In the genomic region with DNA sequence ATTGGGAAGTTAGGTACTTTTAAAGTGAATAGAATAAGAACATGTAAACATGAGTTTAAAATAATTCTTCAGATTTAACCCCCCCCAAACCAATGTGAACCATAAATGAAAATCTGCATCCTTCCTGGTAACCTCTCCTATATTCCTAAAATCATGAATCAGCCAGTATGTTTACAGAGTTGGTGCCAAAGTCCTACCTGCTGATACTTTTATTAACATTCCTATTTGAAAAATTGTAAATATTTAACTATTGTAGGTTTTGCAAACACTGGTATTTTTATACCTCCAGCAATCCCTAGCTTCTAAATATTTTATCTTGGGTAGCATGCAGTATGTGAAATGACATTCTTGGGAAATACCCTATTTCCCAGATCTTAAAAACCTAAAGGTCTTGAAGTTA, we compare ENCODE assay signal across 30 cellular contexts.
"Had no signal": no experiment of that assay in that cellular context is flagged by ENCODE, and none has a peak within 500 bp of the region (broad histone marks: within the 10 kb centered on the region; RNA-seq: fewer than 3 reads in every experiment).

No MANE protein-coding gene starts in this region.

- ATAC-seq: activated CD4-positive, alpha-beta T cell treated with anti-CD3 and anti-CD28 coated beads for 36 hours; activated CD8-positive, alpha-beta memory T cell treated with anti-CD3 and anti-CD28 coated beads, Interleukin-2, amount 10 ng/mL, durations not matched to agents 7 days and 5 days; activated CD8-positive, alpha-beta T cell treated with anti-CD3 and anti-CD28 coated beads, Interleukin-2, amount 10 ng/mL, durations not matched to agents 7 days and 5 days; activated naive CD4-positive, alpha-beta T cell treated with anti-CD3 and anti-CD28 coated beads, Interleukin-2, amount 50 U/mL, for 72 hours had no signal

- H3K27ac Mint-ChIP-seq: activated CD4-positive, alpha-beta memory T cell treated with anti-CD3 and anti-CD28 coated beads for 36 hours; activated CD4-positive, alpha-beta T cell treated with anti-CD3 and anti-CD28 coated beads for 36 hours; activated CD4-positive, alpha-beta T cell treated with anti-CD3 and anti-CD28 coated beads, Interleukin-2, amount 10 ng/mL, durations not matched to agents 24 days and 14 days; activated CD8-positive, alpha-beta memory T cell treated with anti-CD3 and anti-CD28 coated beads, Interleukin-2, amount 10 ng/mL, durations not matched to agents 7 days and 5 days; activated CD8-positive, alpha-beta T cell treated with anti-CD3 and anti-CD28 coated beads, Interleukin-2, amount 10 ng/mL, durations not matched to agents 7 days and 5 days; activated naive CD4-positive, alpha-beta T cell treated with anti-CD3 and anti-CD28 coated beads, Interleukin-2, amount 10 ng/mL, durations not matched to agents 7 days and 5 days; activated naive CD4-positive, alpha-beta T cell treated with anti-CD3 and anti-CD28 coated beads, Interleukin-2, amount 50 U/mL, for 72 hours; activated naive CD8-positive, alpha-beta T cell treated with anti-CD3 and anti-CD28 coated beads, Interleukin-2, amount 10 ng/mL, durations not matched to agents 7 days and 5 days; activated T-helper 1 cell treated with anti-CD3 and anti-CD28 coated beads, Interleukin-12 subunit alpha, Interleukin-12 subunit beta, Interleukin-2, Interleukin-4 antibody, amounts not matched to agents 30 ng/mL and 10 ng/mL and 1 ng/mL, durations not matched to agents 14 hours and 24 hours and 36 hours; activated T-helper 2 cell treated with anti-CD3 and anti-CD28 coated beads, Interferon-gamma antibody, Interleukin-2, Interleukin-4, amounts not matched to agents 10 μg/mL and 5 μg/mL and 100 μg/mL, durations not matched to agents 14 hours and 24 hours and 36 hours; brain had no signal

- DNase-seq: activated CD4-positive, alpha-beta memory T cell treated with anti-CD3 and anti-CD28 coated beads for 36 hours; activated CD4-positive, alpha-beta T cell treated with anti-CD3 and anti-CD28 coated beads for 36 hours; activated CD4-positive, alpha-beta T cell treated with anti-CD3 and anti-CD28 coated beads, Interleukin-2, amount 10 ng/mL, durations not matched to agents 24 days and 14 days; activated CD4-positive, CD25-positive, alpha-beta regulatory T cell; activated CD4-positive, CD25-positive, alpha-beta regulatory T cell treated with anti-CD3 and anti-CD28 coated beads, Interleukin-2, amount 50 U/mL, for 72 hours; activated CD8-positive, alpha-beta memory T cell treated with anti-CD3 and anti-CD28 coated beads, Interleukin-2, amount 10 ng/mL, durations not matched to agents 7 days and 5 days; activated CD8-positive, alpha-beta memory T cell treated with anti-CD3 and anti-CD28 coated beads, Interleukin-2, amount 50 U/mL, for 4 hours; activated CD8-positive, alpha-beta T cell treated with anti-CD3 and anti-CD28 coated beads, Interleukin-2, amount 10 ng/mL, durations not matched to agents 7 days and 5 days; activated effector memory CD4-positive, alpha-beta T cell treated with anti-CD3 and anti-CD28 coated beads, Interleukin-2, amount 50 U/mL, for 16 hours; activated naive CD4-positive, alpha-beta T cell; activated naive CD4-positive, alpha-beta T cell treated with anti-CD3 and anti-CD28 coated beads, Interleukin-2, amount 10 ng/mL, durations not matched to agents 7 days and 5 days; activated naive CD8-positive, alpha-beta T cell treated with anti-CD3 and anti-CD28 coated beads, Interleukin-2, amount 10 ng/mL, durations not matched to agents 7 days and 5 days; activated T-cell treated with anti-CD3 and anti-CD28 coated beads, Interleukin-2, amount 50 U/mL, for 1 hour; activated T-cell treated with anti-CD3 and anti-CD28 coated beads, Interleukin-2, amount 50 U/mL, for 48 hours; central memory CD4-positive, alpha-beta T cell; cerebellar nuclear complex; colonic mucosa; effector CD8-positive, alpha-beta T cell; T-helper 2 cell had no signal

- H3K9me3 Mint-ChIP-seq: activated CD4-positive, alpha-beta memory T cell treated with anti-CD3 and anti-CD28 coated beads for 36 hours; activated CD4-positive, alpha-beta T cell treated with anti-CD3 and anti-CD28 coated beads, Interleukin-2, amount 10 ng/mL, durations not matched to agents 24 days and 14 days; activated naive CD4-positive, alpha-beta T cell treated with anti-CD3 and anti-CD28 coated beads, Interleukin-2, amount 10 ng/mL, durations not matched to agents 7 days and 5 days; activated naive CD4-positive, alpha-beta T cell treated with anti-CD3 and anti-CD28 coated beads, Interleukin-2, amount 50 U/mL, for 72 hours; activated naive CD8-positive, alpha-beta T cell treated with anti-CD3 and anti-CD28 coated beads, Interleukin-2, amount 10 ng/mL, durations not matched to agents 7 days and 5 days; activated T-helper 1 cell treated with anti-CD3 and anti-CD28 coated beads, Interleukin-12 subunit alpha, Interleukin-12 subunit beta, Interleukin-2, Interleukin-4 antibody, amounts not matched to agents 30 ng/mL and 10 ng/mL and 1 ng/mL, durations not matched to agents 14 hours and 24 hours and 36 hours; activated T-helper 2 cell treated with anti-CD3 and anti-CD28 coated beads, Interferon-gamma antibody, Interleukin-2, Interleukin-4, amounts not matched to agents 10 μg/mL and 5 μg/mL and 100 μg/mL, durations not matched to agents 14 hours and 24 hours and 36 hours had no signal

- H3K4me3 ChIP-seq: ascending aorta, breast epithelium, cardiac muscle cell, colonic mucosa had no signal

- H3K4me1 Mint-ChIP-seq: activated CD4-positive, alpha-beta T cell treated with anti-CD3 and anti-CD28 coated beads for 36 hours; activated CD4-positive, alpha-beta T cell treated with anti-CD3 and anti-CD28 coated beads, Interleukin-2, amount 10 ng/mL, durations not matched to agents 24 days and 14 days; activated CD8-positive, alpha-beta memory T cell treated with anti-CD3 and anti-CD28 coated beads, Interleukin-2, amount 10 ng/mL, durations not matched to agents 7 days and 5 days; activated naive CD4-positive, alpha-beta T cell treated with anti-CD3 and anti-CD28 coated beads, Interleukin-2, amount 10 ng/mL, durations not matched to agents 7 days and 5 days; activated naive CD8-positive, alpha-beta T cell treated with anti-CD3 and anti-CD28 coated beads, Interleukin-2, amount 10 ng/mL, durations not matched to agents 7 days and 5 days had no signal

- H3K4me3 Mint-ChIP-seq: activated CD4-positive, alpha-beta memory T cell treated with anti-CD3 and anti-CD28 coated beads for 36 hours; activated CD4-positive, alpha-beta T cell treated with anti-CD3 and anti-CD28 coated beads for 36 hours; activated CD4-positive, alpha-beta T cell treated with anti-CD3 and anti-CD28 coated beads, Interleukin-2, amount 10 ng/mL, durations not matched to agents 24 days and 14 days; activated CD8-positive, alpha-beta memory T cell treated with anti-CD3 and anti-CD28 coated beads, Interleukin-2, amount 10 ng/mL, durations not matched to agents 7 days and 5 days; activated CD8-positive, alpha-beta T cell treated with anti-CD3 and anti-CD28 coated beads, Interleukin-2, amount 10 ng/mL, durations not matched to agents 7 days and 5 days; activated naive CD4-positive, alpha-beta T cell treated with anti-CD3 and anti-CD28 coated beads, Interleukin-2, amount 10 ng/mL, durations not matched to agents 7 days and 5 days; activated naive CD8-positive, alpha-beta T cell treated with anti-CD3 and anti-CD28 coated beads, Interleukin-2, amount 10 ng/mL, durations not matched to agents 7 days and 5 days; activated T-helper 1 cell treated with anti-CD3 and anti-CD28 coated beads, Interleukin-12 subunit alpha, Interleukin-12 subunit beta, Interleukin-2, Interleukin-4 antibody, amounts not matched to agents 30 ng/mL and 10 ng/mL and 1 ng/mL, durations not matched to agents 14 hours and 24 hours and 36 hours; brain had no signal

- H3K36me3 ChIP-seq: ascending aorta, breast epithelium, cardiac muscle cell, colonic mucosa had no signal

- H3K36me3 Mint-ChIP-seq: activated CD4-positive, alpha-beta memory T cell treated with anti-CD3 and anti-CD28 coated beads for 36 hours; activated CD8-positive, alpha-beta memory T cell treated with anti-CD3 and anti-CD28 coated beads, Interleukin-2, amount 10 ng/mL, durations not matched to agents 7 days and 5 days; activated naive CD4-positive, alpha-beta T cell treated with anti-CD3 and anti-CD28 coated beads, Interleukin-2, amount 10 ng/mL, durations not matched to agents 7 days and 5 days; activated naive CD4-positive, alpha-beta T cell treated with anti-CD3 and anti-CD28 coated beads, Interleukin-2, amount 50 U/mL, for 72 hours; activated naive CD8-positive, alpha-beta T cell treated with anti-CD3 and anti-CD28 coated beads, Interleukin-2, amount 10 ng/mL, durations not matched to agents 7 days and 5 days; brain had no signal

- H3K27ac ChIP-seq: ascending aorta, breast epithelium, cardiac muscle cell, colonic mucosa, epithelial cell of prostate had no signal

- H3K4me1 ChIP-seq: ascending aorta, breast epithelium, colonic mucosa had no signal

- H3K9me3 ChIP-seq: ascending aorta, breast epithelium, colonic mucosa had no signal

- H3K27me3 ChIP-seq: ascending aorta, breast epithelium, cardiac muscle cell, colonic mucosa had no signal

- H3K27me3 Mint-ChIP-seq: activated CD4-positive, alpha-beta T cell treated with anti-CD3 and anti-CD28 coated beads, Interleukin-2, amount 10 ng/mL, durations not matched to agents 24 days and 14 days; activated naive CD4-positive, alpha-beta T cell treated with anti-CD3 and anti-CD28 coated beads, Interleukin-2, amount 10 ng/mL, durations not matched to agents 7 days and 5 days had no signal

- FAIRE-seq: endometrium, endothelial cell of umbilical vein, frontal cortex had no signal
